8 cellular contexts compared by ENCODE assay signal in the genomic region with DNA sequence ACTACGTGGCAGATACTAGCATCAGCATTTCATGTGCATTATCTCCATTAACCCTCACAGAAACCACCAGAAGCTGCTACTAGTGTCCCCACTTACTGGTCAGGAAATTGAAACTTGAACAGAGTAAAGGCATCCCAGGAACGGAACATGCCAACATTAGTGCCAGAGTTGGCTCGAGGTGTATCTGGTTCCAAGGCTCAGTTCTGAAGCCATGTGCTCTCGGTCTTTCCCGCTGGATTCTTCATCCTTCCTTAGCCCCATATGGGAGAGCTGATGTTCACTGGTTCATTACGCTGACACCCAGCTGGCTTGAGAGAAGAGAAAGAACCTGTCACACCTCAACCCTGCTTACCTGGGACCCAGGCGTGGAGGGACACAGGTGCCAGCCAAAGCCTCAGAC.
"Had no signal": no experiment of that assay in that cellular context is flagged by ENCODE, and none has a peak within 500 bp of the region (broad histone marks: within the 10 kb centered on the region; RNA-seq: fewer than 3 reads in every experiment).

No MANE protein-coding gene starts in this region.

- H3K9me3 ChIP-seq: HAP-1 had no signal

- DNase-seq: H7, HFFc6 had no signal

- H3K27ac ChIP-seq: HL-60 had no signal

- H3K36me3 ChIP-seq: HAP-1 had no signal

- ATAC-seq: HCT116, HepG2, K562 had no signal

- H3K4me3 ChIP-seq: GM23338, HAP-1, K562 had no signal

- H3K4me1 ChIP-seq: HAP-1 had no signal
